ENCODE assay signal across 8 cellular contexts in the genomic region with DNA sequence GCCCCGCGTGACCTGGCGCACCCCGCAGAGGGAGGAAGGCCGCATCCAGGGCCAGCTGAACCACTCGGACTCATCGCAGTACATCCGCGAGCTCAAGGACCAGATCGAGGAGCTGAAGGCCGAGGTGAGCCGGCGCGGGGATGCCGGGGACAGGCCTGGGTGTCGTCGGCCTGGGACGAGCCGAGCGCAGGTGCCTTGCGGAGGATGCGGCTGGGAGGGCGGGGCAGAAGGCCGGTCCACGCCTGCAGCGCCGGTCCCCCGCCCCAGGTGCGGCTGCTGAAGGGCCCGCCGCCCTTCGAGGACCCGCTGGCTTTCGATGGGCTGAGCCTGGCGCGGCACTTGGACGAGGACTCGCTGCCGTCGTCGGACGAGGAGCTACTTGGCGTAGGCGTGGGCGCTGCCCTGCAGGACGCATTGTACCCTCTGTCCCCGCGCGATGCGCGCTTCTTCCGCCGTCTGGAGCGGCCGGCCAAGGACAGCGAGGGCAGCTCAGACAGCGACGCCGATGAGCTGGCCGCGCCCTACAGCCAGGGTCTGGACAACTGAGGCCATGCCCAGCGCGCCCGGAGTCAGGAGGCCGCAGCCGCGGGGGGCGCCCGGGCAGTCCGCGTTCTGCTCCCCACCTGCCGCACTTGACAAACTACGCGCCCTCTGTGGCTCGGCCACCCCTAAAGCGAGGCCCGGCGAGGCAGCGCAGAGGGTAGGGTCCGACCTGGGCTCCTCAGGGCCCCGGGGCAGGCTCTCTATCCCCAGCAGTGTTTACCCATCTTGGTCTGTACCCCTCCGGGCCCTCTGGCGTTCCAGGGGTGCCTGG.
DNase-seq lines count a peak whose midpoint lies in the region; ATAC-seq lines count a peak whose summit lies in the region.
"Had no signal": no experiment of that assay in that cellular context is flagged by ENCODE, and none has a peak within 500 bp of the region (broad histone marks: within the 10 kb centered on the region; RNA-seq: fewer than 3 reads in every experiment).

No MANE protein-coding gene starts in this region.

- H3K36me3 ChIP-seq in iPS-15b (ENCODE audit: control insufficient read depth, insufficient read depth, low read length): no peaks in the 10 kb centered on the region

- H3K4me1 ChIP-seq in iPS-15b (ENCODE audit: control insufficient read depth, insufficient read depth, low read length): peaks cover 12% of the 10 kb centered on the region

- H3K27me3 ChIP-seq in iPS-15b (ENCODE audit: control insufficient read depth, insufficient read depth, low read length): peaks cover 54% of the 10 kb centered on the region

- no peak overlapping the region for H3K9ac ChIP-seq in iPS-15b (ENCODE audit: low read depth, low read length)

- H3K4me3 Mint-ChIP-seq in stimulated activated naive CD8-positive, alpha-beta T cell treated with anti-CD3 and anti-CD28 coated beads, Interleukin-15, amount 100 ng/mL, for 72 hours: peak overlapping the region in 1 of 2 donors; percentile 46

- peaks cover 42% of the 10 kb centered on the region for H3K4me1 Mint-ChIP-seq in stimulated activated naive CD8-positive, alpha-beta T cell treated with anti-CD3 and anti-CD28 coated beads, Interleukin-15, amount 100 ng/mL, for 72 hours

- H3K27ac Mint-ChIP-seq in stimulated activated naive CD8-positive, alpha-beta T cell treated with anti-CD3 and anti-CD28 coated beads, Interleukin-15, amount 100 ng/mL, for 72 hours: peak overlapping the region in 1 of 2 donors; percentile 34

- no peaks in the 10 kb centered on the region for H3K9me3 Mint-ChIP-seq in stimulated activated naive CD8-positive, alpha-beta T cell treated with anti-CD3 and anti-CD28 coated beads, Interleukin-15, amount 100 ng/mL, for 72 hours

- H3K4me3 ChIP-seq in iPS-15b (ENCODE audit: low read depth, low read length): peak overlapping the region; percentile 60

- ATAC-seq in stimulated activated naive CD8-positive, alpha-beta T cell treated with anti-CD3 and anti-CD28 coated beads, Interleukin-15, amount 100 ng/mL, for 72 hours: peak; percentile 8
- ATAC-seq in stimulated activated naive CD8-positive, alpha-beta T cell treated with anti-CD3 and anti-CD28 coated beads, Interleukin-15, Interleukin-2, amounts not matched to agents 100 U/mL and 50 U/mL, for 24 hours: no peak
- ATAC-seq in GM21360 (IDR thresholded peaks at IDR 0.05; ENCODE audit: unreplicated experiment) (no peak), HG03571 (IDR thresholded peaks at IDR 0.05; ENCODE audit: unreplicated experiment) (no peak)

- H3K27me3 Mint-ChIP-seq in stimulated activated naive CD8-positive, alpha-beta T cell treated with anti-CD3 and anti-CD28 coated beads, Interleukin-15, amount 100 ng/mL, for 72 hours: peaks cover 71% of the 10 kb centered on the region

- DNase-seq in stimulated activated naive CD8-positive, alpha-beta T cell treated with anti-CD3 and anti-CD28 coated beads, Interleukin-15, amount 100 ng/mL, for 72 hours: no peak
- no peak for DNase-seq in stimulated activated naive CD8-positive, alpha-beta T cell treated with anti-CD3 and anti-CD28 coated beads, Interleukin-15, Interleukin-2, amounts not matched to agents 100 U/mL and 50 U/mL, for 24 hours
- DNase-seq in GM19240 (ENCODE audit: insufficient read length, low spot score): no peak
- DNase-seq: SHP77 treated with DMSO at 0.1 percent for 48 hours had no signal

- no peaks in the 10 kb centered on the region for H3K9me3 ChIP-seq in iPS-15b (ENCODE audit: control insufficient read depth, insufficient read depth, low read length)
- H3K9me3 ChIP-seq: left lung had no signal
